Comparison of ENCODE assay signal across 11 cellular contexts in genomic region chr1:91752324-91752723, GRCh38.
DNase-seq lines count a peak whose midpoint lies in the region; ATAC-seq and TF ChIP-seq lines count a peak whose summit lies in the region.
"Had no signal": no experiment of that assay in that cellular context is flagged by ENCODE, and none has a peak within 500 bp of the region (broad histone marks: within the 10 kb centered on the region; RNA-seq: fewer than 3 reads in every experiment).

No MANE protein-coding gene starts in this region.

- no peak for TF ChIP-seq CTCF in OCI-LY3 (IDR thresholded peaks at IDR 0.05; ENCODE audit: low read depth, low read length)
- no peak for TF ChIP-seq CTCF in RWPE1 (conservative IDR thresholded peaks at IDR 0.05; ENCODE audit: low read depth)

- no peaks in the 10 kb centered on the region for H3K36me3 ChIP-seq in OCI-LY3 (replicated peaks; ENCODE audit: low read depth, low read length)

- H3K4me3 ChIP-seq in OCI-LY3 (ENCODE audit: low read length) = peak overlapping the region; percentile 8; the same call in 1 of the 2 replicates

- peak overlapping the region; percentile 28; the same call in 1 of the 2 replicates for H3K9ac ChIP-seq in OCI-LY3 (ENCODE audit: low read length)

- intact Hi-C loops in activated CD4-positive, alpha-beta T cell treated with anti-CD3 and anti-CD28 coated beads, Interleukin-2, amount 10 ng/mL, durations not matched to agents 24 days and 14 days (cut with micrococcal nuclease) = loop anchor here (5.0 to 10.0 kb wide), 3 partner anchors 158 to 562 kb away; partner anchors contain the start of gene CDC7

- H4K20me1 ChIP-seq in OCI-LY3 (ENCODE audit: insufficient read depth, low read length) = no peaks in the 10 kb centered on the region

- H3K4me1 ChIP-seq in OCI-LY3 (ENCODE audit: low read length) = peaks cover 48% of the 10 kb centered on the region

- H3K9me3 Mint-ChIP-seq in activated CD4-positive, alpha-beta T cell treated with anti-CD3 and anti-CD28 coated beads, Interleukin-2, amount 10 ng/mL, durations not matched to agents 24 days and 14 days = peaks cover 14% of the 10 kb centered on the region
- no peaks in the 10 kb centered on the region for H3K9me3 Mint-ChIP-seq in stimulated activated naive B cell treated with anti-CD40 and anti-IgM and Interleukin-4, amounts not matched to agents 10 μg/mL and 1 μg/mL and 100 μg/mL, for 72 hours

- H3K27me3 Mint-ChIP-seq in activated CD4-positive, alpha-beta T cell treated with anti-CD3 and anti-CD28 coated beads, Interleukin-2, amount 10 ng/mL, durations not matched to agents 24 days and 14 days = peaks cover 4% of the 10 kb centered on the region
- H3K27me3 Mint-ChIP-seq in stimulated activated naive B cell treated with anti-CD40 and anti-IgM and Interleukin-4, amounts not matched to agents 10 μg/mL and 1 μg/mL and 100 μg/mL, for 72 hours = no peaks in the 10 kb centered on the region

- H3K4me3 Mint-ChIP-seq in activated CD4-positive, alpha-beta T cell treated with anti-CD3 and anti-CD28 coated beads, Interleukin-2, amount 10 ng/mL, durations not matched to agents 24 days and 14 days = peak overlapping the region; percentile 47
- peak overlapping the region in 1 of 2 donors; percentile 46 for H3K4me3 Mint-ChIP-seq in stimulated activated naive B cell treated with anti-CD40 and anti-IgM and Interleukin-4, amounts not matched to agents 10 μg/mL and 1 μg/mL and 100 μg/mL, for 72 hours

- peak overlapping the region; percentile 65 for H3K4me2 ChIP-seq in OCI-LY3 (ENCODE audit: low read length)

- H3K79me2 ChIP-seq in OCI-LY3 (ENCODE audit: low read length) = no peaks in the 10 kb centered on the region

- H3K4me1 Mint-ChIP-seq in activated CD4-positive, alpha-beta T cell treated with anti-CD3 and anti-CD28 coated beads, Interleukin-2, amount 10 ng/mL, durations not matched to agents 24 days and 14 days = peaks cover 35% of the 10 kb centered on the region
- peaks cover 11 to 22% of the 10 kb centered on the region in 2 donors for H3K4me1 Mint-ChIP-seq in stimulated activated naive B cell treated with anti-CD40 and anti-IgM and Interleukin-4, amounts not matched to agents 10 μg/mL and 1 μg/mL and 100 μg/mL, for 72 hours

- H3K9me3 ChIP-seq in OCI-LY3 (ENCODE audit: insufficient read depth, low read length) = no peaks in the 10 kb centered on the region

- H2AFZ ChIP-seq in OCI-LY3 (ENCODE audit: low read depth, low read length) = no peak overlapping the region

- peak overlapping the region; percentile 83 for H3K27ac Mint-ChIP-seq in activated CD4-positive, alpha-beta T cell treated with anti-CD3 and anti-CD28 coated beads, Interleukin-2, amount 10 ng/mL, durations not matched to agents 24 days and 14 days
- H3K27ac Mint-ChIP-seq in stimulated activated naive B cell treated with anti-CD40 and anti-IgM and Interleukin-4, amounts not matched to agents 10 μg/mL and 1 μg/mL and 100 μg/mL, for 72 hours = peak overlapping the region; percentile 47

- peak; percentile 59 for ATAC-seq in GM21786 (IDR thresholded peaks at IDR 0.05; ENCODE audit: unreplicated experiment)
- ATAC-seq in stimulated activated naive B cell treated with anti-CD40 and anti-IgM and Interleukin-4, amounts not matched to agents 10 μg/mL and 1 μg/mL and 100 μg/mL, for 72 hours (replicated peaks) = peak; percentile 53 to 59

- CTCF ChIA-PET in RWPE1 (lab: Yijun Ruan, JAX) = no interaction called here

- peaks cover 22% of the 10 kb centered on the region for H3K36me3 Mint-ChIP-seq in activated CD4-positive, alpha-beta T cell treated with anti-CD3 and anti-CD28 coated beads, Interleukin-2, amount 10 ng/mL, durations not matched to agents 24 days and 14 days (ENCODE audit: low read depth)
- no peaks in the 10 kb centered on the region for H3K36me3 Mint-ChIP-seq in stimulated activated naive B cell treated with anti-CD40 and anti-IgM and Interleukin-4, amounts not matched to agents 10 μg/mL and 1 μg/mL and 100 μg/mL, for 72 hours

- H3K27ac ChIP-seq in OCI-LY3 (ENCODE audit: low read length) (peak overlapping the region; percentile 19; the same call in 1 of the 2 replicates), RWPE1 (no peak overlapping the region)

- POLR2A ChIA-PET in RWPE1 (lab: Yijun Ruan, JAX; ENCODE audit: low non-redundant PET) = no interaction called here

- DNase-seq in activated CD4-positive, alpha-beta T cell treated with anti-CD3 and anti-CD28 coated beads, Interleukin-2, amount 10 ng/mL, durations not matched to agents 24 days and 14 days = no peak
- DNase-seq in activated CD4-positive, alpha-beta T cell treated with anti-CD3 and anti-CD28 coated beads for 48 hours = no peak
- DNase-seq in stimulated activated naive B cell treated with anti-CD40 and anti-IgM and Interleukin-4, amounts not matched to agents 10 μg/mL and 1 μg/mL and 100 μg/mL, for 72 hours = no peak
- no peak for DNase-seq in RWPE1 (ENCODE audit: low spot score)
- DNase-seq in AG08395 (ENCODE audit: low spot score) = no peak
- no peak for DNase-seq in HuH-7.5 (ENCODE audit: low spot score)
- DNase-seq: anterior cingulate cortex; NCI-H345; stimulated activated CD4-positive, alpha-beta T cell treated with anti-CD3 and anti-CD28 coated beads, Interleukin-2, amount 100 ng/mL, for 24 hours had no signal

- no peaks in the 10 kb centered on the region for H3K27me3 ChIP-seq in OCI-LY3 (ENCODE audit: low read depth, low read length)
